1 cellular context compared by ENCODE assay signal in the genomic region with DNA sequence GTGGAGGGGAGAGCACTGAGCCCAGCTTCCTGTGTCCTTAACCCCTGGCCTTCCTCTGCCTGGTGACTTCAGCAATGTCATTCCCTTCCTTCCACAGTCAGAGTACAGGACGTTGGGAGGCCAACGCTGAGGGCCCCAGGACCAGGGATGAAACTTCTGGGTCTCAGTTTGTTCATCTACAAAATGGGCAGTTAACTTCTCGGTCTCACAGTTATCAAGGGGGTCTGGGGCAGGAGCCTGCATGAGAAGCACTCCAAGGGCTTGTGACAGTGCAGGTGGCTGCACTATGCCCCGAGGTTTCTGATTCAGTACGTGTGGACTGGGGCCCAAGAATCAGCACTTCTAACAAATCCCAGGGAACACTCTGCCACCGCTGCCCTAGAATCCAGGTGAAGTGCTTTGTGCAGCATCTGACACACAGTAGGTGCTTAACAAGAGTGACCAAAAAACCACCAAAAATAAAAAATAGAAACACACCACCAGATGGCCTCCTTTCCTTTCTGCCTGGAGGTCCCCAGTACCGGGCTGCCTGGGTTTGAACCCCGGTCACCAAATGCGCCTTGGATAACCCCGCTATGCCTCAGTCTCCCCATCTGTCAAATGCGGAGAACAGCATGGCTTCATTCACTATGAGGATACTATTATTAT.
TF ChIP-seq lines count a peak whose summit lies in the region.

No MANE protein-coding gene starts in this region.

TF ChIP-seq in H1, 55 proteins besides CTCF, POLR2A, EP300 and RAD21:
- TF ChIP-seq SP2 (IDR thresholded peaks at IDR 0.05; ENCODE audit: low read length) (no peak), HDAC6 (IDR thresholded peaks at IDR 0.05; ENCODE audit: low read depth, low read length) (no peak), MAFK (IDR thresholded peaks at IDR 0.05; ENCODE audit: low read depth, low read length) (no peak), TAF7 (optimal IDR thresholded peaks at IDR 0.05; ENCODE audit: borderline replicate concordance, low read depth, low read length) (no peak), NRF1 (IDR thresholded peaks at IDR 0.05; ENCODE audit: low read depth, low read length) (no peak), SIN3A (conservative IDR thresholded peaks at IDR 0.05 in 1 of 2, IDR thresholded peaks at IDR 0.05 in 1 of 2; ENCODE audit: low read depth in 1 of 2, low read length in 2 of 2) (no peak), RNF2 (IDR thresholded peaks at IDR 0.05; ENCODE audit: borderline replicate concordance, low read depth, low read length, missing control alignments, poor library complexity, severe bottlenecking) (no peak), POU5F1 (IDR thresholded peaks at IDR 0.05; ENCODE audit: low read depth, low read length) (no peak)
- TF ChIP-seq, protein P1, sequence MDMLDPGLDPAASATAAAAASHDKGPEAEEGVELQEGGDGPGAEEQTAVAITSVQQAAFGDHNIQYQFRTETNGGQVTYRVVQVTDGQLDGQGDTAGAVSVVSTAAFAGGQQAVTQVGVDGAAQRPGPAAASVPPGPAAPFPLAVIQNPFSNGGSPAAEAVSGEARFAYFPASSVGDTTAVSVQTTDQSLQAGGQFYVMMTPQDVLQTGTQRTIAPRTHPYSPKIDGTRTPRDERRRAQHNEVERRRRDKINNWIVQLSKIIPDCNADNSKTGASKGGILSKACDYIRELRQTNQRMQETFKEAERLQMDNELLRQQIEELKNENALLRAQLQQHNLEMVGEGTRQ (IDR thresholded peaks at IDR 0.05; ENCODE audit: low read length), result no peak
